ENCODE assay signal across 18 cellular contexts in genomic region chr13:59880468-59880867, GRCh38.
DNase-seq lines count a peak whose midpoint lies in the region; ATAC-seq and TF ChIP-seq lines count a peak whose summit lies in the region.
"Had no signal": no experiment of that assay in that cellular context is flagged by ENCODE, and none has a peak within 500 bp of the region (broad histone marks: within the 10 kb centered on the region; RNA-seq: fewer than 3 reads in every experiment).

No MANE protein-coding gene starts in this region.

- peak; percentile 66 for DNase-seq in HCEC 1CT
- DNase-seq in mammary epithelial cell = peak; percentile 27
- peak; percentile 70 for DNase-seq in foreskin melanocyte
- DNase-seq in tibial nerve (ENCODE audit: low spot score in 2 of 2) = no peak
- DNase-seq in H7 = no peak
- DNase-seq in sciatic nerve (ENCODE audit: low spot score) = no peak
- DNase-seq: Calu3; CD4-positive, CD25-positive, alpha-beta regulatory T cell; DMS79; GOT3; NCI-H1436 treated with DMSO at 0.1 percent for 48 hours; NCI-H345; NCI-H526 treated with DMSO at 0.1 percent for 48 hours; RPMI8226; SJCRH30 had no signal

- CTCF ChIA-PET in mammary epithelial cell (lab: Charles Lee; ENCODE audit: low non-redundant PET) = no interaction called here

- ATAC-seq in sciatic nerve = no peak
- ATAC-seq: A549, HepG2 had no signal

- no peak for TF ChIP-seq EP300 in tibial nerve (IDR thresholded peaks at IDR 0.05)

- H3K79me2 ChIP-seq in ACC112 (ENCODE audit: control insufficient read depth, insufficient read depth, low read length, unreplicated experiment) (no peaks in the 10 kb centered on the region), mammary epithelial cell (ENCODE audit: insufficient read depth, low read length) (no peaks in the 10 kb centered on the region)

- H3K27ac ChIP-seq in ACC112 (ENCODE audit: low read depth, low read length) (no peak overlapping the region), mammary epithelial cell (ENCODE audit: insufficient read depth, low read depth, low read length) (no peak overlapping the region), tibial nerve (no peak overlapping the region)
- H3K27ac ChIP-seq: A549, SJCRH30 had no signal

- TF ChIP-seq CTCF in mammary epithelial cell (conservative IDR thresholded peaks at IDR 0.05 in 1 of 2, IDR thresholded peaks at IDR 0.05 in 1 of 2; ENCODE audit: extremely low read depth in 1 of 2, insufficient read depth in 1 of 2, low read depth in 1 of 2, low read length in 2 of 2) = no peak
- TF ChIP-seq CTCF in tibial nerve (IDR thresholded peaks at IDR 0.05) = no peak

- H3K9ac ChIP-seq in mammary epithelial cell (ENCODE audit: insufficient read depth, low read length) = no peak overlapping the region

- no peaks in the 10 kb centered on the region for H4K20me1 ChIP-seq in mammary epithelial cell (ENCODE audit: insufficient read depth, low read length)

- H3K27me3 ChIP-seq in ACC112 (ENCODE audit: insufficient read depth, low read length) (no peaks in the 10 kb centered on the region), mammary epithelial cell (ENCODE audit: insufficient read depth, low read length) (no peaks in the 10 kb centered on the region), tibial nerve (no peaks in the 10 kb centered on the region), H7 (ENCODE audit: control insufficient read depth, insufficient read depth, low read length) (no peaks in the 10 kb centered on the region)
- H3K27me3 ChIP-seq: SJCRH30 had no signal

- H3K4me3 ChIP-seq in ACC112 (ENCODE audit: low read depth, low read length) (no peak overlapping the region; the same call in 1 of the 2 replicates), mammary epithelial cell (replicated peaks in 1 of 3; ENCODE audit: insufficient read depth in 1 of 3, low read depth in 2 of 3, low read length in 3 of 3) (no peak overlapping the region), tibial nerve (no peak overlapping the region), H7 (ENCODE audit: insufficient read depth, low read depth, low read length) (no peak overlapping the region)
- H3K4me3 ChIP-seq: A549, SJCRH30 had no signal

- peaks cover 12% of the 10 kb centered on the region; the same call in 1 of the 2 replicates for H3K36me3 ChIP-seq in ACC112 (ENCODE audit: insufficient read depth, low read length)
- H3K36me3 ChIP-seq in mammary epithelial cell (ENCODE audit: insufficient read depth, low read length) = peaks cover 4% of the 10 kb centered on the region
- H3K36me3 ChIP-seq in tibial nerve = no peaks in the 10 kb centered on the region
- H3K36me3 ChIP-seq in H7 (replicated peaks; ENCODE audit: control insufficient read depth, insufficient read depth, low read length) = no peaks in the 10 kb centered on the region

- dilution Hi-C loops in mammary epithelial cell (cut with HindIII; ENCODE audit: low sequenced_read_pairs) = no loop called here

- in situ Hi-C loops in mammary epithelial cell (cut with MboI; ENCODE audit: low sequenced_read_pairs in 2 of 2) = no loop called here

- WGBS in mammary epithelial cell (ENCODE audit: low coverage, missing lambda C conversion rate) = 64% methylated on average over 1 of the region's 1 CpG
- WGBS in tibial nerve, 2 donors = 49 to 51% methylated on average over 1 of the region's 1 CpG

- H3K4me1 ChIP-seq in ACC112 (ENCODE audit: control insufficient read depth, insufficient read depth, low read length, unreplicated experiment) = peaks cover 18% of the 10 kb centered on the region
- peaks cover 4% of the 10 kb centered on the region for H3K4me1 ChIP-seq in mammary epithelial cell (ENCODE audit: insufficient read depth, low read length)
- H3K4me1 ChIP-seq in tibial nerve = no peaks in the 10 kb centered on the region
- H3K4me1 ChIP-seq: A549, SJCRH30 had no signal

- H3K4me2 ChIP-seq in mammary epithelial cell (ENCODE audit: insufficient read depth, low read depth, low read length) = no peak overlapping the region
- H3K4me2 ChIP-seq: A549 had no signal

- BruUV-seq in mammary epithelial cell (replicated peaks; lab: Mats Ljungman, UMichigan) = no TSS peak

- H3K9me3 ChIP-seq in mammary epithelial cell (replicated peaks; ENCODE audit: insufficient read depth, low read length) (no peaks in the 10 kb centered on the region), tibial nerve (no peaks in the 10 kb centered on the region)
- H3K9me3 ChIP-seq: A549, SJCRH30 had no signal

- intact Hi-C loops in mammary epithelial cell (cut with micrococcal nuclease) = no loop called here
- intact Hi-C loops in sciatic nerve (cut with DNase I) = no loop called here

- TF ChIP-seq POLR2A in tibial nerve (IDR thresholded peaks at IDR 0.05) = no peak

- H2AFZ ChIP-seq in ACC112 (ENCODE audit: low read length, unreplicated experiment) (peak overlapping the region; percentile 2), mammary epithelial cell (ENCODE audit: low read depth, low read length) (no peak overlapping the region)

Comparison
In these comparisons a context has a peak if more than half of its experiments do, and no peak if none do; other contexts are left out.
1. DNase-seq: peak in HCEC 1CT (single experiment), mammary epithelial cell (single experiment) and foreskin melanocyte (single experiment); none in tibial nerve (0 of 2), H7 (single experiment) and sciatic nerve (single experiment).